ENCODE assay signal across 38 cellular contexts in the genomic region with DNA sequence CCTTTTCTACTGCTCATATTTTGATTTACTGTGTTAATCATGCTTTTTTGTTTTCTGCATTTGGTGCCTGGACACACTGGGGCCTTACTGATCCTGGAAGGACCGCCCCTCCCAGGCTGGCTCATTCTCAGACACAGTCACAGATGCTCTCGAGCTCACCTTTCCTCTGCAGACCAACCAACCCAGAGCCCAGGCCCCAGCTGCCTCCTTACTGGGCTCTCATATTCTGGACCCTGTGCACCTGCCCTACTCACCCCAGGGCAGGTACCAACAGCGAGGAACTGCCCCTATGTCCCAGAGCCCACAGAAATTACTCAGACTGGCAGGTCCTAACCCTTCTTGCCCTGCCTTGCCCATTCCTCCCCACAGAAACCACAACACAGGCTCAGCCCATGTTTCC. TPM values are rescaled to one million over a fixed set of nuclear protein-coding genes. Genes with fewer than 3 reads are reported as not detected.
"Had no signal": no experiment of that assay in that cellular context is flagged by ENCODE, and none has a peak within 500 bp of the region (broad histone marks: within the 10 kb centered on the region; RNA-seq: fewer than 3 reads in every experiment).

No MANE protein-coding gene starts in this region.

- DNase-seq: Karpas-422, Kasumi-1, MG63, MM.1S, MV-4-11, NCI-H1048, NCI-H1092, NCI-H1092 treated with DMSO at 0.1 percent for 48 hours, NCI-H1105, NCI-H1105 treated with DMSO at 0.1 percent for 48 hours, NCI-H1417, NCI-H1417 treated with DMSO at 0.1 percent for 48 hours, NCI-H1436, NCI-H1436 treated with DMSO at 0.1 percent for 48 hours, NCI-H146, NCI-H1694, NCI-H1694 treated with DMSO at 0.1 percent for 48 hours, NCI-H187, NCI-H187 treated with DMSO at 0.1 percent for 48 hours, NCI-H1930, NCI-H2029, NCI-H2029 treated with DMSO at 0.1 percent for 48 hours, NCI-H2081, NCI-H2081 treated with DMSO at 0.1 percent for 48 hours, NCI-H2107, NCI-H2171, NCI-H2171 treated with DMSO at 0.1 percent for 48 hours, NCI-H2227 treated with DMSO at 0.1 percent for 48 hours, NCI-H226, NCI-H345, NCI-H446, NCI-H446 treated with DMSO at 0.1 percent for 48 hours, NCI-H510A had no signal

- H3K36me3 ChIP-seq: MG63 had no signal

- H3K27ac ChIP-seq: KMS-11 had no signal

- H3K4me3 ChIP-seq: MG63 had no signal

RNA-seq across cellular contexts. Expression of a gene that starts 6.6 kb away (rescaled TPM):
- total RNA-seq: LHCN-M2, M059J, MCF 10A, NCI-H460 had no signal

RNA-seq across cellular contexts. Expression of a gene that starts 9.8 kb away (rescaled TPM):
- total RNA-seq: LHCN-M2, M059J, MCF 10A, NCI-H460 had no signal
